In the genomic region with DNA sequence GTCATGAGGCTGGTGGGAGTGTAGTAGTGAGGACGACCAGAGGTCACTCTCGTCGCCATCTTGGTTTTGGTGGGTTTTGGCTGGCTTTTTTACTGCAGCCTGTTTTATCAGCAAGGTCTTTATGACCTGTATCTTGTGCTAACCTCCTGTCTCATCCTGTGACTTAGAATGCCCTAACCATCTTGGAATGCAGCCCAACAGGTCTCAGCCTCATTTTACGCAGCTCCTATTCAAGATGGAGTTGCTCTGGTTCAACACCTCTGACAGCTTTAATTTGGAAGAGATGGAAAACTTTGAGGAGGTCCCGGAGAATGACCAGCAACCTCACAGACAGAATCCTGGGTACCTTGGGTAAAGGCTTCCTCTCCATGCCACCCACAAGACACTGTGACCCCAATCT, we compare ENCODE assay signal across 2 cellular contexts. TPM values are rescaled to one million over a fixed set of nuclear protein-coding genes. Genes with fewer than 3 reads are reported as not detected.
"Had no signal": no experiment of that assay in that cellular context is flagged by ENCODE, and none has a peak within 500 bp of the region (broad histone marks: within the 10 kb centered on the region; RNA-seq: fewer than 3 reads in every experiment).

No MANE protein-coding gene starts in this region.

RNA-seq across cellular contexts. Expression of a gene that starts 10.4 kb away (rescaled TPM):
- total RNA-seq: G401, GM12878 had no signal
- polyA plus RNA-seq: GM12878 had no signal
